ENCODE assay signal across 1 cellular context in genomic region chr11:72007587-72007986, GRCh38.
TF ChIP-seq lines count a peak whose summit lies in the region.

No MANE protein-coding gene starts in this region.

TF ChIP-seq in GM23338, 12 proteins besides CTCF, POLR2A, EP300 and RAD21 (continued from another document):
- TF ChIP-seq ZNF462 (CRISPR knock-in tag; IDR thresholded peaks at IDR 0.05), result no peak
- no peak for TF ChIP-seq EZH2 (IDR thresholded peaks at IDR 0.05; ENCODE audit: low read depth, unreplicated experiment)
- no peak for TF ChIP-seq REST (IDR thresholded peaks at IDR 0.05; ENCODE audit: unreplicated experiment)
- no peak for TF ChIP-seq STAT1 (IDR thresholded peaks at IDR 0.05; ENCODE audit: unreplicated experiment)
- no peak for TF ChIP-seq ETS1 (IDR thresholded peaks at IDR 0.05)
- no peak for TF ChIP-seq ZNF331 (CRISPR knock-in tag; IDR thresholded peaks at IDR 0.05; ENCODE audit: low read depth)
- no peak for TF ChIP-seq ZNF114 (CRISPR knock-in tag; IDR thresholded peaks at IDR 0.05)
- TF ChIP-seq POLR2AphosphoS5 (IDR thresholded peaks at IDR 0.05; ENCODE audit: low read depth), result no peak
- no peak for TF ChIP-seq EZH2phosphoT487 (IDR thresholded peaks at IDR 0.05; ENCODE audit: unreplicated experiment)
- no peak for TF ChIP-seq JUNB (IDR thresholded peaks at IDR 0.05; ENCODE audit: unreplicated experiment)
